In the genomic region with DNA sequence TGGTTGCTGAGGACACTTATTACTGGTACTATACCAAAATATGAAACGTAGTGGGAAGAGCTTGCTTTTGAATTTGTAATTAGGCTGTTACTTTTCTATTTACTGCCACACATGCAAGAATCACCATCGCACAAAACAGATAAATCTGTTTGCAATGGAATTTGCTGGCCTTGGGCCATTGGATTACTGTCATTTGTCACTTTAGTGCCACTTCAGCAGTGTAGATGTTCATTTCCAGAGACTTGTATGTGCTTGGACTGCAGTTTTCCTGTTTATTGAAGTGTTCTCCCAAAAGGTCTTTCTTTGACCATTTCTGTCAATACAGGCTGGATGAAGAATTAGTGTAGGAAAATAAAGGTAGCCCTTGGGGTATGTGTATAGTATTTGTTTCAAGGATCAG, we compare ENCODE assay signal across 23 cellular contexts. TPM values are rescaled to one million over a fixed set of nuclear protein-coding genes. Genes with fewer than 3 reads are reported as not detected.
DNase-seq lines count a peak whose midpoint lies in the region; ATAC-seq, FAIRE-seq and TF ChIP-seq lines count a peak whose summit lies in the region.
"Had no signal": no experiment of that assay in that cellular context is flagged by ENCODE, and none has a peak within 500 bp of the region (broad histone marks: within the 10 kb centered on the region; RNA-seq: fewer than 3 reads in every experiment).

No MANE protein-coding gene starts in this region.

- no TSS peak for BruUV-seq in GM12878 (replicated peaks; lab: Mats Ljungman, UMichigan)

- peaks cover 74 to 93% (median 92%) of the 10 kb centered on the region in 11 experiments for H4K20me1 ChIP-seq in BLaER1 treated with 17β-estradiol and CSF1 and Interleukin-3, amounts not matched to agents 10 nM and 100 nM
- peaks cover 84% of the 10 kb centered on the region for H4K20me1 ChIP-seq in GM23338 (replicated peaks; ENCODE audit: insufficient read depth)
- H4K20me1 ChIP-seq in GM12878 (ENCODE audit: control insufficient read depth, insufficient read depth) = peaks cover 6% of the 10 kb centered on the region

- POLR2A ChIA-PET in GM12878 (lab: Charles Lee) = interaction anchor here (1.2 to 1.9 kb wide), 3 partner anchors 9 to 25 kb away, joined by 3 to 5 read pairs (median 4); no protein-coding TSS in a partner anchor
- POLR2A ChIA-PET in activated CD4-positive, alpha-beta T cell treated with anti-CD3 and anti-CD28 coated beads for 36 hours (lab: Charles Lee) = interaction anchor here (1.2 kb wide), 1 partner anchor 9 kb away, joined by 3 read pairs; no protein-coding TSS in a partner anchor

- H3K4me1 ChIP-seq in BLaER1 treated with 17β-estradiol and CSF1 and Interleukin-3, amounts not matched to agents 10 nM and 100 nM = peaks cover 59 to 82% (median 75%) of the 10 kb centered on the region in 10 experiments
- H3K4me1 ChIP-seq in GM23338 (ENCODE audit: insufficient read depth) (peaks cover 47% of the 10 kb centered on the region), GM12878 (ENCODE audit: control insufficient read depth, insufficient read depth, low read length) (peaks cover 3% of the 10 kb centered on the region; the same call in 1 of the 2 replicates), trophoblast cell (ENCODE audit: control insufficient read depth in 1 of 2, insufficient read depth in 2 of 2, low read length in 2 of 2) (peaks cover 4 to 8% of the 10 kb centered on the region in 2 experiments), ascending aorta (peaks cover 0 to 9% of the 10 kb centered on the region in 2 donors)

- 0 out of 2 replicates have a peak, but pooled peaks cover 4% of the 10 kb centered on the region for H3F3A ChIP-seq in GM23338 (replicated peaks; ENCODE audit: low read depth)

- WGBS in GM12878 (ENCODE audit: insufficient coverage, insufficient replicate concordance, low lambda C conversion rate, missing lambda C conversion rate) = 48% methylated on average over 2 of the region's 2 CpGs
- WGBS in trophoblast cell (ENCODE audit: extremely low coverage, insufficient coverage, insufficient read length) = no CpG with 5 or more reads among the region's 2 CpGs

- H3K4me3 Mint-ChIP-seq in GM23338 = no peak overlapping the region
- H3K4me3 Mint-ChIP-seq in activated CD4-positive, alpha-beta T cell treated with anti-CD3 and anti-CD28 coated beads for 36 hours = no peak overlapping the region
- H3K4me3 Mint-ChIP-seq: activated naive CD8-positive, alpha-beta T cell treated with anti-CD3 and anti-CD28 coated beads, Interleukin-2, amount 10 ng/mL, durations not matched to agents 7 days and 5 days; natural killer cell had no signal

- peak overlapping the region in 9 of 11 experiments; percentile 2 to 97 (median 49); a peak in 12 of 22 replicates for H3K4me2 ChIP-seq in BLaER1 treated with 17β-estradiol and CSF1 and Interleukin-3, amounts not matched to agents 10 nM and 100 nM
- H3K4me2 ChIP-seq in GM23338 (peak overlapping the region; percentile 4; the same call in 1 of the 2 replicates), GM12878 (ENCODE audit: control insufficient read depth, insufficient read depth) (peak overlapping the region; percentile 40), trophoblast cell (ENCODE audit: low read length) (no peak overlapping the region)

- H3K27me3 ChIP-seq in BLaER1 treated with 17β-estradiol and CSF1 and Interleukin-3, amounts not matched to agents 10 nM and 100 nM = no peaks in the 10 kb centered on the region
- no peaks in the 10 kb centered on the region for H3K27me3 ChIP-seq in GM23338 (ENCODE audit: insufficient read depth)
- no peaks in the 10 kb centered on the region for H3K27me3 ChIP-seq in GM12878 (replicated peaks in 1 of 2; ENCODE audit: control insufficient read depth in 2 of 2, insufficient read depth in 2 of 2, low read length in 1 of 2)
- no peaks in the 10 kb centered on the region for H3K27me3 ChIP-seq in trophoblast cell (ENCODE audit: insufficient read depth, low read length)
- no peaks in the 10 kb centered on the region for H3K27me3 ChIP-seq in ascending aorta
- H3K27me3 ChIP-seq: gastroesophageal sphincter, spleen, tibial nerve had no signal

- peaks cover 49% of the 10 kb centered on the region for H3K4me1 Mint-ChIP-seq in GM23338
- H3K4me1 Mint-ChIP-seq in activated CD4-positive, alpha-beta T cell treated with anti-CD3 and anti-CD28 coated beads for 36 hours = peaks cover 54% of the 10 kb centered on the region

- peaks cover 6 to 49% (median 28%) of the 10 kb centered on the region in 11 experiments; a peak in 18 of 22 replicates for H3K36me3 ChIP-seq in BLaER1 treated with 17β-estradiol and CSF1 and Interleukin-3, amounts not matched to agents 10 nM and 100 nM
- no peaks in the 10 kb centered on the region for H3K36me3 ChIP-seq in GM23338 (ENCODE audit: insufficient read depth)
- peaks cover 0 to 7% of the 10 kb centered on the region in 2 experiments; a peak in 2 of 4 replicates for H3K36me3 ChIP-seq in GM12878 (ENCODE audit: control insufficient read depth in 2 of 2, insufficient read depth in 2 of 2, low read length in 1 of 2)
- peaks cover 2 to 4% of the 10 kb centered on the region in 2 experiments for H3K36me3 ChIP-seq in trophoblast cell (ENCODE audit: control insufficient read depth in 1 of 2, insufficient read depth in 2 of 2, low read length in 2 of 2)
- no peaks in the 10 kb centered on the region for H3K36me3 ChIP-seq in ascending aorta
- H3K36me3 ChIP-seq: gastroesophageal sphincter, tibial nerve had no signal

- H2AFZ ChIP-seq in GM23338 (no peak overlapping the region), GM12878 (ENCODE audit: control insufficient read depth, low read depth, low read length) (no peak overlapping the region), trophoblast cell (ENCODE audit: insufficient read depth, low read length, poor library complexity) (no peak overlapping the region)

- no peak overlapping the region for H3K27ac ChIP-seq in BLaER1 treated with 17β-estradiol and CSF1 and Interleukin-3, amounts not matched to agents 10 nM and 100 nM
- H3K27ac ChIP-seq in GM23338 (ENCODE audit: low read depth) (peak overlapping the region; percentile 36; the same call in 1 of the 2 replicates), GM12878 (ENCODE audit: control insufficient read depth, insufficient read depth) (peak overlapping the region; percentile 1; the same call in 1 of the 2 replicates), trophoblast cell (ENCODE audit: low read depth, low read length) (no peak overlapping the region), ascending aorta (no peak overlapping the region)
- H3K27ac ChIP-seq: C4-2B, gastroesophageal sphincter, HL-60, tibial nerve had no signal

- no peak overlapping the region for H4K91ac ChIP-seq in trophoblast cell (ENCODE audit: low read depth, low read length)

- no peaks in the 10 kb centered on the region for H3K9me2 ChIP-seq in GM23338 (ENCODE audit: insufficient read depth)

- TF ChIP-seq EP300 in GM12878 (IDR thresholded peaks at IDR 0.05; ENCODE audit: borderline replicate concordance in 1 of 2, control insufficient read depth in 1 of 2, low read depth in 2 of 2, low read length in 2 of 2) = no peak

- no peak for TF ChIP-seq POLR2A in GM12878 (IDR thresholded peaks at IDR 0.05; ENCODE audit: low read depth, low read length)

- H3K23ac ChIP-seq in trophoblast cell (ENCODE audit: low read length) = no peak overlapping the region

- peaks cover 10% of the 10 kb centered on the region for H3K79me1 ChIP-seq in trophoblast cell (ENCODE audit: low read length)

- TF ChIP-seq CTCF in GM23338 (conservative IDR thresholded peaks at IDR 0.05; ENCODE audit: low read depth in 2 of 2) (no peak), GM12878 (IDR thresholded peaks at IDR 0.05 in 2 of 3, conservative IDR thresholded peaks at IDR 0.05 in 1 of 3; ENCODE audit: control insufficient read depth in 2 of 3, extremely low read depth in 1 of 3, insufficient read depth in 1 of 3, low read depth in 3 of 3, low read length in 3 of 3) (no peak), ascending aorta (IDR thresholded peaks at IDR 0.05) (no peak)

- no peak overlapping the region for H3K14ac ChIP-seq in trophoblast cell (ENCODE audit: low read length)

- no peak overlapping the region for H2AK5ac ChIP-seq in trophoblast cell (ENCODE audit: low read length)

- no peaks in the 10 kb centered on the region for H3K9me3 ChIP-seq in BLaER1 treated with 17β-estradiol and CSF1 and Interleukin-3, amounts not matched to agents 10 nM and 100 nM (replicated peaks in 1 of 11)
- H3K9me3 ChIP-seq in GM12878 (replicated peaks; ENCODE audit: control insufficient read depth, insufficient read depth, low read length) (no peaks in the 10 kb centered on the region), trophoblast cell (ENCODE audit: insufficient read depth, low read depth, low read length) (no peaks in the 10 kb centered on the region), ascending aorta (no peaks in the 10 kb centered on the region)
- H3K9me3 ChIP-seq: gastroesophageal sphincter, spleen, tibial nerve had no signal

- FAIRE-seq in GM12878 (lab: Jason Lieb, UNC) = no peak

- intact Hi-C loops in GM12878 (cut with micrococcal nuclease; ENCODE audit: unreplicated experiment) = no loop called here
- intact Hi-C loops in ascending aorta (cut with DNase I) = no loop called here
- intact Hi-C loops in activated CD4-positive, alpha-beta T cell treated with anti-CD3 and anti-CD28 coated beads for 36 hours (cut with DNase I, micrococcal nuclease) = loop anchor here in 1 of 2 experiments (5.0 kb wide), 1 partner anchor 33 kb away; no protein-coding TSS in a partner anchor

- no peak overlapping the region for H3K4me3 ChIP-seq in BLaER1 treated with 17β-estradiol and CSF1 and Interleukin-3, amounts not matched to agents 10 nM and 100 nM
- no peak overlapping the region for H3K4me3 ChIP-seq in GM23338
- peak overlapping the region; percentile 6; the same call in 1 of the 2 replicates for H3K4me3 ChIP-seq in GM12878
- H3K4me3 ChIP-seq in trophoblast cell (ENCODE audit: low read depth, low read length) = no peak overlapping the region
- no peak overlapping the region for H3K4me3 ChIP-seq in ascending aorta
- H3K4me3 ChIP-seq: gastroesophageal sphincter, spleen, tibial nerve had no signal

- H2BK12ac ChIP-seq in trophoblast cell (ENCODE audit: low read length) = no peak overlapping the region

- RAD21 ChIA-PET in GM12878 (lab: Charles Lee; ENCODE audit: unreplicated experiment) = interaction anchor here (1.8 to 3.1 kb wide), 2 partner anchors 22 to 32 kb away, joined by 5 to 18 read pairs; no protein-coding TSS in a partner anchor

- H4K8ac ChIP-seq in trophoblast cell (ENCODE audit: low read depth, low read length) = no peak overlapping the region

- H3K27me3 Mint-ChIP-seq in GM23338 (ENCODE audit: insufficient read depth, low read depth, poor library complexity) = peaks cover 7% of the 10 kb centered on the region
- no peaks in the 10 kb centered on the region for H3K27me3 Mint-ChIP-seq in activated CD4-positive, alpha-beta T cell treated with anti-CD3 and anti-CD28 coated beads for 36 hours
- H3K27me3 Mint-ChIP-seq: activated naive CD8-positive, alpha-beta T cell treated with anti-CD3 and anti-CD28 coated beads, Interleukin-2, amount 10 ng/mL, durations not matched to agents 7 days and 5 days had no signal

- no peak overlapping the region for H3K27ac Mint-ChIP-seq in GM23338
- H3K27ac Mint-ChIP-seq in activated CD4-positive, alpha-beta T cell treated with anti-CD3 and anti-CD28 coated beads for 36 hours = no peak overlapping the region
- H3K27ac Mint-ChIP-seq: activated naive CD8-positive, alpha-beta T cell treated with anti-CD3 and anti-CD28 coated beads, Interleukin-2, amount 10 ng/mL, durations not matched to agents 7 days and 5 days; activated T-helper 2 cell treated with anti-CD3 and anti-CD28 coated beads, Interferon-gamma antibody, Interleukin-2, Interleukin-4, amounts not matched to agents 10 μg/mL and 5 μg/mL and 100 μg/mL, durations not matched to agents 14 hours and 24 hours and 36 hours had no signal

- H3K4ac ChIP-seq in trophoblast cell (ENCODE audit: low read depth, low read length) = peak overlapping the region; percentile 64

- in situ Hi-C loops in GM12878 (cut with MboI) = no loop called here

- H3K18ac ChIP-seq in trophoblast cell (ENCODE audit: low read length) = no peak overlapping the region

- CTCF ChIA-PET in GM12878 (lab: Yijun Ruan, JAX) = interaction anchor here (1.1 to 5.0 kb wide), 5 partner anchors 18 to 82 kb away, joined by 3 to 61 read pairs (median 5); no protein-coding TSS in a partner anchor
- CTCF ChIA-PET in activated CD4-positive, alpha-beta T cell treated with anti-CD3 and anti-CD28 coated beads for 36 hours (lab: Charles Lee) = interaction anchor here (0.7 to 2.7 kb wide), 6 partner anchors 15 to 81 kb away, joined by 3 to 23 read pairs (median 4); no protein-coding TSS in a partner anchor

- no peaks in the 10 kb centered on the region; the same call in 2 of the 3 replicates for H3K9me3 Mint-ChIP-seq in GM23338
- no peaks in the 10 kb centered on the region for H3K9me3 Mint-ChIP-seq in activated CD4-positive, alpha-beta T cell treated with anti-CD3 and anti-CD28 coated beads for 36 hours (ENCODE audit: low read depth)
- H3K9me3 Mint-ChIP-seq: activated naive CD8-positive, alpha-beta T cell treated with anti-CD3 and anti-CD28 coated beads, Interleukin-2, amount 10 ng/mL, durations not matched to agents 7 days and 5 days; activated T-helper 2 cell treated with anti-CD3 and anti-CD28 coated beads, Interferon-gamma antibody, Interleukin-2, Interleukin-4, amounts not matched to agents 10 μg/mL and 5 μg/mL and 100 μg/mL, durations not matched to agents 14 hours and 24 hours and 36 hours; natural killer cell had no signal

- no peak for DNase-seq in GM23338 (ENCODE audit: low spot score)
- no peak for DNase-seq in GM12878 (ENCODE audit: low read depth, low spot score)
- no peak for DNase-seq in trophoblast cell
- DNase-seq in Kasumi-1 (lab: John Stamatoyannopoulos, UW) = no peak
- DNase-seq in ascending aorta (ENCODE audit: low spot score in 2 of 2) = no peak
- no peak for DNase-seq in activated CD4-positive, alpha-beta T cell treated with anti-CD3 and anti-CD28 coated beads for 36 hours
- DNase-seq: activated naive CD8-positive, alpha-beta T cell treated with anti-CD3 and anti-CD28 coated beads, Interleukin-2, amount 10 ng/mL, durations not matched to agents 7 days and 5 days; GOT3; left ventricle myocardium superior; natural killer cell; NCI-H1048; NCI-H187; occipital lobe; SHP77 treated with DMSO at 0.1 percent for 48 hours; spleen; T-helper 9 cell had no signal

- peaks cover 6% of the 10 kb centered on the region; the same call in 2 of the 3 replicates for H3K36me3 Mint-ChIP-seq in GM23338 (ENCODE audit: low read depth)
- peaks cover 18% of the 10 kb centered on the region for H3K36me3 Mint-ChIP-seq in activated CD4-positive, alpha-beta T cell treated with anti-CD3 and anti-CD28 coated beads for 36 hours (ENCODE audit: low read depth)
- H3K36me3 Mint-ChIP-seq: natural killer cell had no signal

- H3K9ac ChIP-seq in BLaER1 treated with 17β-estradiol and CSF1 and Interleukin-3, amounts not matched to agents 10 nM and 100 nM = no peak overlapping the region
- H3K9ac ChIP-seq in GM12878 (ENCODE audit: control insufficient read depth, insufficient read depth, low read length) = no peak overlapping the region
- H3K9ac ChIP-seq in trophoblast cell (ENCODE audit: low read length) = no peak overlapping the region

- peaks cover 91% of the 10 kb centered on the region for H3K79me2 ChIP-seq in GM23338 (replicated peaks; ENCODE audit: insufficient read depth)
- H3K79me2 ChIP-seq in GM12878 (ENCODE audit: control insufficient read depth, insufficient read depth, low read length) = peaks cover 90% of the 10 kb centered on the region
- peaks cover 29% of the 10 kb centered on the region for H3K79me2 ChIP-seq in trophoblast cell (ENCODE audit: control insufficient read depth, insufficient read depth, low read length, poor library complexity)

- no peak for TF ChIP-seq RAD21 in GM12878 (IDR thresholded peaks at IDR 0.05; ENCODE audit: insufficient read depth, low read depth, low read length)

- no peak overlapping the region for H2BK5ac ChIP-seq in trophoblast cell (ENCODE audit: low read depth, low read length, poor library complexity)

- H2BK120ac ChIP-seq in trophoblast cell (ENCODE audit: insufficient read depth, low read length, poor library complexity) = no peak overlapping the region

- SMC1A ChIA-PET in GM12878 (lab: Charles Lee; ENCODE audit: uncharacterized antibody, unreplicated experiment) = interaction anchor here (0.8 to 1.9 kb wide), 8 partner anchors 11 to 40 kb away, joined by 3 to 7 read pairs (median 5); no protein-coding TSS in a partner anchor

- H4K12ac ChIP-seq in trophoblast cell (ENCODE audit: low read depth, low read length) = no peak overlapping the region

- ATAC-seq in GM23338 (no peak), GM12878 (no peak)
- no peak for ATAC-seq in activated CD4-positive, alpha-beta T cell treated with anti-CD3 and anti-CD28 coated beads for 36 hours
- ATAC-seq: gastroesophageal sphincter, left ventricle myocardium superior, natural killer cell, Panc1 had no signal

RNA-seq across cellular contexts. Expression of a gene that starts 4.5 kb away (rescaled TPM):
- 144 and 158 TPM in 2 replicates for total RNA-seq in GM23338 (2014; rRNA removed; shearing (Covaris generic))
- polyA plus RNA-seq in GM23338 (2016; fragmentation: Nextera tagmentation; extraction: Ambion mirVana) = 186 and 194 TPM in 2 replicates
- 199 and 215 TPM in 2 replicates for total RNA-seq in GM12878 (2013; cell fraction: nucleolus; rRNA removed)
- total RNA-seq in GM12878 (2014; rRNA removed) = 70.7 and 77.3 TPM in 2 replicates
- 80.8 and 85.2 TPM in 2 replicates for total RNA-seq in GM12878 (2014; rRNA removed; fragmentation: Illumina TruSeq; extraction: Trizol)
- 119 and 122 TPM in 2 replicates for total RNA-seq in GM12878 (2021)
- polyA plus RNA-seq in GM12878 (2011; ENCODE audit: low read depth) = 47.5 TPM
- polyA plus RNA-seq in GM12878 (2011; rRNA removed) = 74.7 and 125 TPM in 2 replicates
- polyA plus RNA-seq in GM12878 (2011; cell fraction: cytosol; rRNA removed) = 121 and 122 TPM in 2 replicates
- polyA plus RNA-seq in GM12878 (2011; cell fraction: nucleus; rRNA removed) = 109 and 126 TPM in 2 replicates
- 67.1 and 71.5 TPM in 2 replicates for polyA plus RNA-seq in GM12878 (2012)
- 133 and 198 TPM in 2 replicates for polyA plus RNA-seq in GM12878 (2014; fragmentation: Illumina TruSeq; extraction: Trizol)
- polyA plus RNA-seq in GM12878 (2014; fragmentation: Nextera tagmentation; extraction: Ambion mirVana) = 10 to 100 TPM; 46.1 to 47.7 TPM
- polyA plus RNA-seq in GM12878 (2014; rRNA removed) = 87.5 and 87.9 TPM in 2 replicates
- polyA plus RNA-seq in GM12878 (2016; fragmentation: Nextera tagmentation; extraction: Ambion mirVana) = 100 to 1,000 TPM; 143 to 160 TPM
- polyA minus RNA-seq in GM12878 (2011; rRNA and poly(A)+ RNA removed) = 227 and 233 TPM in 2 replicates
- 47.4 and 71.6 TPM in 2 replicates for polyA minus RNA-seq in GM12878 (2011; cell fraction: cytosol; rRNA and poly(A)+ RNA removed)
- 39.7 and 77.1 TPM in 2 replicates for polyA minus RNA-seq in GM12878 (2011; cell fraction: nucleus; rRNA and poly(A)+ RNA removed)
- polyA plus RNA-seq in trophoblast cell (2013) = 86.2 and 87.9 TPM in 2 replicates
- total RNA-seq in ascending aorta = 27.8 TPM
- total RNA-seq in activated CD4-positive, alpha-beta T cell treated with anti-CD3 and anti-CD28 coated beads for 36 hours = 100 to 1,000 TPM; 117 to 133 TPM

RNA-seq across cellular contexts. Expression of a gene that starts 55.9 kb away (rescaled TPM):
- total RNA-seq in GM23338 (2014; rRNA removed; shearing (Covaris generic)) = 54.6 and 70.4 TPM in 2 replicates
- 13.4 and 15.5 TPM in 2 replicates for polyA plus RNA-seq in GM23338 (2016; fragmentation: Nextera tagmentation; extraction: Ambion mirVana)
- total RNA-seq in GM12878 (2013; cell fraction: nucleolus; rRNA removed) = 89.6 and 93.8 TPM in 2 replicates
- 36.4 and 38.2 TPM in 2 replicates for total RNA-seq in GM12878 (2014; rRNA removed)
- 16.2 and 16.7 TPM in 2 replicates for total RNA-seq in GM12878 (2014; rRNA removed; fragmentation: Illumina TruSeq; extraction: Trizol)
- 45.3 and 45.4 TPM in 2 replicates for total RNA-seq in GM12878 (2021)
- 12.7 TPM for polyA plus RNA-seq in GM12878 (2011; ENCODE audit: low read depth)
- 19.6 and 26.4 TPM in 2 replicates for polyA plus RNA-seq in GM12878 (2011; rRNA removed)
- 30.1 and 37.2 TPM in 2 replicates for polyA plus RNA-seq in GM12878 (2011; cell fraction: cytosol; rRNA removed)
- 76.3 and 77.8 TPM in 2 replicates for polyA plus RNA-seq in GM12878 (2011; cell fraction: nucleus; rRNA removed)
- polyA plus RNA-seq in GM12878 (2012) = 28.5 and 29.3 TPM in 2 replicates
- 14.1 and 14.3 TPM in 2 replicates for polyA plus RNA-seq in GM12878 (2014; fragmentation: Illumina TruSeq; extraction: Trizol)
- 1 to 10 TPM; 2.6 to 2.7 TPM for polyA plus RNA-seq in GM12878 (2014; fragmentation: Nextera tagmentation; extraction: Ambion mirVana)
- polyA plus RNA-seq in GM12878 (2014; rRNA removed) = 35.0 and 37.5 TPM in 2 replicates
- 10 to 100 TPM; 12.9 to 16.8 TPM for polyA plus RNA-seq in GM12878 (2016; fragmentation: Nextera tagmentation; extraction: Ambion mirVana)
- polyA minus RNA-seq in GM12878 (2011; rRNA and poly(A)+ RNA removed) = 40.7 and 65.6 TPM in 2 replicates
- polyA minus RNA-seq in GM12878 (2011; cell fraction: cytosol; rRNA and poly(A)+ RNA removed) = 17.5 and 25.8 TPM in 2 replicates
- 26.0 and 37.4 TPM in 2 replicates for polyA minus RNA-seq in GM12878 (2011; cell fraction: nucleus; rRNA and poly(A)+ RNA removed)
- polyA plus RNA-seq in trophoblast cell (2013) = 17.4 and 17.6 TPM in 2 replicates
- total RNA-seq in ascending aorta = 65.1 TPM
- total RNA-seq in activated CD4-positive, alpha-beta T cell treated with anti-CD3 and anti-CD28 coated beads for 36 hours = 10 to 100 TPM; 31.1 to 43.2 TPM

Comparison
In these comparisons a context has a peak if more than half of its experiments do, and no peak if none do; other contexts are left out.
1. H3K27ac ChIP-seq: peak in GM23338 (single experiment) and GM12878 (single experiment); none in BLaER1 treated with 17β-estradiol and CSF1 and Interleukin-3, amounts not matched to agents 10 nM and 100 nM (0 of 11), trophoblast cell (single experiment) and ascending aorta (0 of 2).